Comparison of ENCODE assay signal across 8 cellular contexts in the genomic region with DNA sequence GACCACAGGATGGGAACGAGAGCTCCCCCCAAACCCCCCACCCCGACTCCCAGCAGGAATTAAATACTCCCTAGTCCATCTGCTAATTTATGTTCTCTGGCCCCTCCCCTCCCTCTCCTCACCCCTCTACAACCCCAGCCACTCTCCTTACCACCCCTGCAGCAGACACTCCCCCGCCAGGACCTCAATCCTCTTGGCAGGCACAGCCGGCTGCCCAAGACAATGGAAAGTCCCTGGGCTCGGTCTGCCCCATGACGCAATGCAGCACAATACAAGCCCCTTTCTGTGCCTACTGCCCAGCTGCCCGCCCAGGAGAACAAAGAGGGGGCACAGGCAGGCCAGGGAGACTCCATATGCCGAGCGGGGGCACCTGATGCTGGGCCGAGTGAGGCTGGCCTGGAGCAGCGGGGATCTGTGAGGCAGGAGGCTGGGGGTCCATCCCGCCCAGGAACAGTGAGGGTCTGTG. TPM values are rescaled to one million over a fixed set of nuclear protein-coding genes. Genes with fewer than 3 reads are reported as not detected.
DNase-seq lines count a peak whose midpoint lies in the region; ATAC-seq and TF ChIP-seq lines count a peak whose summit lies in the region.

No MANE protein-coding gene starts in this region.

- peak overlapping the region; percentile 55 for H2BK120ac ChIP-seq in mesendoderm (ENCODE audit: low read depth, low read length)

- H3K4me1 Mint-ChIP-seq in endothelial cell (ENCODE audit: unreplicated experiment): no peaks in the 10 kb centered on the region
- peaks cover 0 to 4% (median 0%) of the 10 kb centered on the region in 7 donors for H3K4me1 Mint-ChIP-seq in naive thymus-derived CD4-positive, alpha-beta T cell

- POLR2A ChIA-PET in naive thymus-derived CD4-positive, alpha-beta T cell (lab: Charles Lee): no interaction called here

- WGBS in mesendoderm (ENCODE audit: extremely low coverage, insufficient coverage, low lambda C conversion rate): no CpG with 5 or more reads among the region's 12 CpGs

- peak overlapping the region; percentile 71 for H3K18ac ChIP-seq in mesendoderm (ENCODE audit: low read length)

- no peak for ATAC-seq in naive thymus-derived CD4-positive, alpha-beta T cell
- ATAC-seq in GM18498 (IDR thresholded peaks at IDR 0.05; ENCODE audit: unreplicated experiment): no peak

- H2BK15ac ChIP-seq in mesendoderm (replicated peaks; ENCODE audit: low read depth): no peak overlapping the region

- H3K56ac ChIP-seq in mesendoderm (ENCODE audit: low read length): peak overlapping the region; percentile 86

- no peak overlapping the region for H3K4me3 ChIP-seq in mesendoderm (ENCODE audit: low read length)
- no peak overlapping the region for H3K4me3 ChIP-seq in uterus
- H3K4me3 ChIP-seq in naive thymus-derived CD4-positive, alpha-beta T cell (ENCODE audit: low read length): no peak overlapping the region

- H3K23ac ChIP-seq in mesendoderm (ENCODE audit: low read length): peak overlapping the region; percentile 59

- H3K27me3 ChIP-seq in mesendoderm (ENCODE audit: insufficient read depth, low read length, poor library complexity) (no peaks in the 10 kb centered on the region), uterus (no peaks in the 10 kb centered on the region)
- H3K27me3 ChIP-seq in naive thymus-derived CD4-positive, alpha-beta T cell (ENCODE audit: control insufficient read depth in 2 of 2, insufficient read depth in 2 of 2, low read length in 2 of 2): no peaks in the 10 kb centered on the region

- peak overlapping the region; percentile 64 for H3K4ac ChIP-seq in mesendoderm (ENCODE audit: low read depth, low read length)

- DNase-seq in AG20443 (ENCODE audit: low spot score): peak; percentile 66
- DNase-seq in NCI-H226: peak; percentile 97
- DNase-seq in endothelial cell (ENCODE audit: low spot score): peak; percentile 41
- peak; percentile 96 for DNase-seq in mesendoderm
- peak; percentile 86 to 96 for DNase-seq in uterus
- no peak for DNase-seq in naive thymus-derived CD4-positive, alpha-beta T cell
- DNase-seq in SW480 (ENCODE audit: low spot score): no peak

- TF ChIP-seq CTCF in endothelial cell (IDR thresholded peaks at IDR 0.05; ENCODE audit: unreplicated experiment) (no peak), uterus (IDR thresholded peaks at IDR 0.05) (peak in 1 of 4 experiments; percentile 6)

- no peak overlapping the region for H4K8ac ChIP-seq in mesendoderm (ENCODE audit: low read depth, low read length)

- no peaks in the 10 kb centered on the region for H3K79me2 ChIP-seq in mesendoderm (ENCODE audit: control insufficient read depth, insufficient read depth, low read length)

- peak overlapping the region; percentile 13 for H3K4me2 ChIP-seq in mesendoderm (ENCODE audit: low read length)

- peak overlapping the region; percentile 60 for H3K9ac ChIP-seq in mesendoderm (ENCODE audit: low read length)

- H3K27ac ChIP-seq in mesendoderm (ENCODE audit: low read depth, low read length) (peak overlapping the region; percentile 95), uterus (peak overlapping the region; percentile 89 to 90)
- no peak overlapping the region for H3K27ac ChIP-seq in naive thymus-derived CD4-positive, alpha-beta T cell (ENCODE audit: low read depth, low read length)

- H2BK5ac ChIP-seq in mesendoderm (ENCODE audit: low read length): peak overlapping the region; percentile 89

- H3K36me3 ChIP-seq in mesendoderm (ENCODE audit: control insufficient read depth, insufficient read depth, low read length): no peaks in the 10 kb centered on the region
- H3K36me3 ChIP-seq in uterus: no peaks in the 10 kb centered on the region
- no peaks in the 10 kb centered on the region for H3K36me3 ChIP-seq in naive thymus-derived CD4-positive, alpha-beta T cell (ENCODE audit: control insufficient read depth in 2 of 3, insufficient read depth in 3 of 3, low read length in 3 of 3)

- no peak for TF ChIP-seq POLR2A in uterus (IDR thresholded peaks at IDR 0.05)

- H3K79me1 ChIP-seq in mesendoderm (ENCODE audit: low read length): no peaks in the 10 kb centered on the region

- no peak overlapping the region for H4K5ac ChIP-seq in mesendoderm (ENCODE audit: low read length)

- H3K27ac Mint-ChIP-seq in endothelial cell (ENCODE audit: unreplicated experiment): no peak overlapping the region
- H3K27ac Mint-ChIP-seq in naive thymus-derived CD4-positive, alpha-beta T cell: no peak overlapping the region

- H2AK5ac ChIP-seq in mesendoderm (ENCODE audit: low read length): peak overlapping the region; percentile 77

- H3K4me1 ChIP-seq in mesendoderm (ENCODE audit: control insufficient read depth, low read depth, low read length) (peaks cover 16% of the 10 kb centered on the region), uterus (peaks cover 0 to 17% of the 10 kb centered on the region in 2 donors)
- H3K4me1 ChIP-seq in naive thymus-derived CD4-positive, alpha-beta T cell (ENCODE audit: control insufficient read depth in 2 of 2, insufficient read depth in 2 of 2, low read length in 2 of 2): no peaks in the 10 kb centered on the region

- H3K27me3 Mint-ChIP-seq in endothelial cell (ENCODE audit: unreplicated experiment): peaks cover 9% of the 10 kb centered on the region
- H3K27me3 Mint-ChIP-seq in naive thymus-derived CD4-positive, alpha-beta T cell: peaks cover 0 to 3% (median 0%) of the 10 kb centered on the region in 5 donors

- CTCF ChIA-PET in naive thymus-derived CD4-positive, alpha-beta T cell (lab: Charles Lee): no interaction called here

- no peaks in the 10 kb centered on the region for H3K36me3 Mint-ChIP-seq in endothelial cell (ENCODE audit: low read depth, unreplicated experiment)
- H3K36me3 Mint-ChIP-seq in naive thymus-derived CD4-positive, alpha-beta T cell: peaks cover 0 to 11% (median 0%) of the 10 kb centered on the region in 5 donors

- no peaks in the 10 kb centered on the region for H3K9me3 ChIP-seq in uterus
- no peaks in the 10 kb centered on the region for H3K9me3 ChIP-seq in naive thymus-derived CD4-positive, alpha-beta T cell (ENCODE audit: control insufficient read depth in 2 of 3, low read length in 3 of 3)

- intact Hi-C loops in uterus (cut with DNase I; ENCODE audit: low total_unique reads): no loop called here
- intact Hi-C loops in naive thymus-derived CD4-positive, alpha-beta T cell (cut with micrococcal nuclease): no loop called here

- no peaks in the 10 kb centered on the region for H3K9me3 Mint-ChIP-seq in endothelial cell (ENCODE audit: unreplicated experiment)
- H3K9me3 Mint-ChIP-seq in naive thymus-derived CD4-positive, alpha-beta T cell: no peaks in the 10 kb centered on the region

- peak overlapping the region; percentile 18 for H3K4me3 Mint-ChIP-seq in endothelial cell (ENCODE audit: unreplicated experiment)
- H3K4me3 Mint-ChIP-seq in naive thymus-derived CD4-positive, alpha-beta T cell: no peak overlapping the region

RNA-seq across cellular contexts. Expression of a gene that starts 30.3 kb away (rescaled TPM):
- total RNA-seq in endothelial cell (ENCODE audit: unreplicated experiment) (22.9 TPM), uterus (100 to 1,000 TPM in 1 of 4 donors, 10 to 100 TPM in 3; 26.6 to 131 (median 70.7) TPM)
- polyA plus RNA-seq in mesendoderm (2013, experiment 1 of 2): 5.7 TPM
- polyA plus RNA-seq in mesendoderm (2013, experiment 2 of 2): 5.1 TPM
- 10 to 100 TPM in 1 of 5 experiments, 1 to 10 TPM in 4; 1.4 to 15.8 (median 2.0) TPM for total RNA-seq in naive thymus-derived CD4-positive, alpha-beta T cell
- under 1 TPM; 0.19 to 0.28 TPM for polyA plus RNA-seq in naive thymus-derived CD4-positive, alpha-beta T cell

Comparison
In these comparisons a context has a peak if more than half of its experiments do, and no peak if none do; other contexts are left out.
1. DNase-seq: peak in AG20443 (single experiment), NCI-H226 (single experiment), endothelial cell (single experiment), mesendoderm (single experiment) and uterus (2 of 2); none in naive thymus-derived CD4-positive, alpha-beta T cell (0 of 9) and SW480 (single experiment).